In genomic region chr1:55239548-55239947, GRCh38 we compare ENCODE assay signal across 35 cellular contexts.
"Had no signal": no experiment of that assay in that cellular context is flagged by ENCODE, and none has a peak within 500 bp of the region (broad histone marks: within the 10 kb centered on the region; RNA-seq: fewer than 3 reads in every experiment).

No MANE protein-coding gene starts in this region.

- DNase-seq: Karpas-422, Kasumi-1, MG63, MM.1S, MV-4-11, NCI-H1048, NCI-H1092, NCI-H1092 treated with DMSO at 0.1 percent for 48 hours, NCI-H1105, NCI-H1105 treated with DMSO at 0.1 percent for 48 hours, NCI-H1417, NCI-H1417 treated with DMSO at 0.1 percent for 48 hours, NCI-H1436, NCI-H1436 treated with DMSO at 0.1 percent for 48 hours, NCI-H146, NCI-H1694, NCI-H1694 treated with DMSO at 0.1 percent for 48 hours, NCI-H187, NCI-H187 treated with DMSO at 0.1 percent for 48 hours, NCI-H1930, NCI-H2029, NCI-H2029 treated with DMSO at 0.1 percent for 48 hours, NCI-H2081, NCI-H2081 treated with DMSO at 0.1 percent for 48 hours, NCI-H2107, NCI-H2171, NCI-H2171 treated with DMSO at 0.1 percent for 48 hours, NCI-H2227 treated with DMSO at 0.1 percent for 48 hours, NCI-H226, NCI-H345, NCI-H446, NCI-H446 treated with DMSO at 0.1 percent for 48 hours, NCI-H510A, NCI-H510A treated with DMSO at 0.1 percent for 48 hours, NCI-H524 had no signal

- H3K4me3 ChIP-seq: MG63 had no signal

- H3K9me3 ChIP-seq: MG63 had no signal

- H3K27me3 ChIP-seq: MG63 had no signal

- H3K36me3 ChIP-seq: MG63 had no signal
